ENCODE assay signal across 8 cellular contexts in the genomic region with DNA sequence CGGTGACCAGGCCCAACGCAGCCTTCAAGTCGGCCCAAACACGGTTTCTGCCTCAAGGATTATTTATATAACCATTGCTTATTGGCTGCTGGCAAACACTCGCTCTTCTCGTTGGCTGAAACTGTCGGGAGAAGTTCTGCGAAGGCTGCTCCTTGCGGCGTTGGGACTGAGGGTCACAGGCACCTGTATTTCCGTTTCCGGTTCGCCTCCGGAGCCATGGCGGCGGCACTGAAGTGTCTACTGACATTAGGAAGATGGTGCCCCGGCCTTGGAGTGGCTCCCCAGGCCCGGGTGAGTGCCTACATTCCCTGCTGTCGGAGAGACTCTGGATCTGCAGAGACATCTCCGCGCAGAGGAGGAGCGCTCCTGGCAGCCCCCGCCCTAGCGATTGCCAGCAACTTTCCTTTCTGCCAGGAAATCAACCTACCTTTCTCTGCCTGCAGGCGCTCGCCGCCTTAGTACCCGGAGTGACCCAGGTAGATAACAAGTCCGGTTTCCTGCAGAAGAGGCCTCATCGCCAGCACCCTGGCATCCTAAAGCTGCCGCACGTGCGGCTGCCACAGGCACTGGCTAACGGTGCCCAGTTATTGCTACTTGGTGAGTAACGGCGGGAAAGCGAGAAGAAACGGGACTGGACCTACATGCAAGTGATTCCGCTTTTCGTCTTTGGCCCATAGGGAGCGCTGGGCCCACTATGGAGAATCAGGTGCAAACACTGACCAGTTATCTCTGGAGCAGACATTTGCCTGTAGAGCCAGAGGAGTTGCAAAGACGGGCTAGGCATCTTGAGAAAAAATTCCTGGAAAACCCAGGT. TPM values are rescaled to one million over a fixed set of nuclear protein-coding genes. Genes with fewer than 3 reads are reported as not detected.
DNase-seq lines count a peak whose midpoint lies in the region; TF ChIP-seq lines count a peak whose summit lies in the region.

A gene with protein sequence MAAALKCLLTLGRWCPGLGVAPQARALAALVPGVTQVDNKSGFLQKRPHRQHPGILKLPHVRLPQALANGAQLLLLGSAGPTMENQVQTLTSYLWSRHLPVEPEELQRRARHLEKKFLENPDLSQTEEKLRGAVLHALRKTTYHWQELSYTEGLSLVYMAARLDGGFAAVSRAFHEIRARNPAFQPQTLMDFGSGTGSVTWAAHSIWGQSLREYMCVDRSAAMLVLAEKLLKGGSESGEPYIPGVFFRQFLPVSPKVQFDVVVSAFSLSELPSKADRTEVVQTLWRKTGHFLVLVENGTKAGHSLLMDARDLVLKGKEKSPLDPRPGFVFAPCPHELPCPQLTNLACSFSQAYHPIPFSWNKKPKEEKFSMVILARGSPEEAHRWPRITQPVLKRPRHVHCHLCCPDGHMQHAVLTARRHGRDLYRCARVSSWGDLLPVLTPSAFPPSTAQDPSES (plus strand): TSS at position 194 of the 814 bp plus-strand sequence. CDS start 23 bp downstream, at position 217.

- peaks cover 10% of the 10 kb centered on the region for H3K4me1 ChIP-seq in ES-I3 (ENCODE audit: insufficient read depth, low read length)

- H3K4me3 Mint-ChIP-seq in nephron: peak within 1 kb of the TSS; percentile 88 to 92 (median 89)
- peak within 1 kb of the TSS; percentile 88 for H3K4me3 Mint-ChIP-seq in stimulated activated naive CD8-positive, alpha-beta T cell treated with anti-CD3 and anti-CD28 coated beads, Interleukin-15, Interleukin-2, amounts not matched to agents 100 ng/mL and 50 ng/mL, for 24 hours

- peak within 1 kb of the TSS; percentile 82 to 95 (median 84) for H3K27ac Mint-ChIP-seq in nephron
- peak within 1 kb of the TSS; percentile 81 for H3K27ac Mint-ChIP-seq in stimulated activated naive CD8-positive, alpha-beta T cell treated with anti-CD3 and anti-CD28 coated beads, Interleukin-15, Interleukin-2, amounts not matched to agents 100 ng/mL and 50 ng/mL, for 24 hours

- H3K4me3 ChIP-seq in LNCaP clone FGC (ENCODE audit: low read depth, low read length) (peak within 1 kb of the TSS; percentile 98), fibroblast of the aortic adventitia (ENCODE audit: low read depth, low read length) (peak within 1 kb of the TSS; percentile 89)

- peaks cover 33% of the 10 kb centered on the region for H3K36me3 Mint-ChIP-seq in nephron (ENCODE audit: low read depth)
- peaks cover 38% of the 10 kb centered on the region for H3K36me3 Mint-ChIP-seq in stimulated activated naive CD8-positive, alpha-beta T cell treated with anti-CD3 and anti-CD28 coated beads, Interleukin-15, Interleukin-2, amounts not matched to agents 100 ng/mL and 50 ng/mL, for 24 hours (ENCODE audit: low read depth)

- H3K9me3 Mint-ChIP-seq in nephron: no peaks in the 10 kb centered on the region
- no peaks in the 10 kb centered on the region for H3K9me3 Mint-ChIP-seq in stimulated activated naive CD8-positive, alpha-beta T cell treated with anti-CD3 and anti-CD28 coated beads, Interleukin-15, Interleukin-2, amounts not matched to agents 100 ng/mL and 50 ng/mL, for 24 hours

- peak; percentile 63 for TF ChIP-seq CTCF in LNCaP clone FGC (IDR thresholded peaks at IDR 0.05; ENCODE audit: control insufficient read depth, extremely low read depth, insufficient read depth)
- peak; percentile 45 for TF ChIP-seq CTCF in fibroblast of the aortic adventitia (IDR thresholded peaks at IDR 0.05; ENCODE audit: insufficient read depth, low read length)
- peak; percentile 34 to 55 (median 39) for TF ChIP-seq CTCF in nephron (IDR thresholded peaks at IDR 0.05; ENCODE audit: unreplicated experiment in 3 of 3)

- H3K27me3 Mint-ChIP-seq in nephron (ENCODE audit: low read depth): peaks cover 9% of the 10 kb centered on the region
- H3K27me3 Mint-ChIP-seq in stimulated activated naive CD8-positive, alpha-beta T cell treated with anti-CD3 and anti-CD28 coated beads, Interleukin-15, Interleukin-2, amounts not matched to agents 100 ng/mL and 50 ng/mL, for 24 hours: no peaks in the 10 kb centered on the region

- H3K4me1 Mint-ChIP-seq in nephron: peaks cover 14% of the 10 kb centered on the region
- peaks cover 34% of the 10 kb centered on the region for H3K4me1 Mint-ChIP-seq in stimulated activated naive CD8-positive, alpha-beta T cell treated with anti-CD3 and anti-CD28 coated beads, Interleukin-15, Interleukin-2, amounts not matched to agents 100 ng/mL and 50 ng/mL, for 24 hours (ENCODE audit: low read depth)

- no peaks in the 10 kb centered on the region for H3K9me3 ChIP-seq in ES-I3 (ENCODE audit: control insufficient read depth, insufficient read depth, low read length)

- H3K36me3 ChIP-seq in ES-I3 (ENCODE audit: insufficient read depth, low read length): peaks cover 20% of the 10 kb centered on the region

- DNase-seq in H4 (ENCODE audit: low spot score) (peak; percentile 98), LNCaP clone FGC (ENCODE audit: low read depth) (peak; percentile 98), SHP77 (lab: John Stamatoyannopoulos, UW) (peak; percentile 99), fibroblast of the aortic adventitia (ENCODE audit: low read depth) (peak; percentile 98)
- peak; percentile 78 for DNase-seq in activated effector memory CD4-positive, alpha-beta T cell treated with Interleukin-2 at 50 U/mL for 16 hours

- peak within 1 kb of the TSS; percentile 78 for H3K9ac ChIP-seq in ES-I3 (ENCODE audit: low read depth, low read length)

RNA-seq across cellular contexts. Expression of the gene that starts here (rescaled TPM):
- 60.2 and 64.0 TPM in 2 replicates for total RNA-seq in H4 (2014; rRNA removed; shearing (Covaris generic))
- total RNA-seq in fibroblast of the aortic adventitia (ENCODE audit: low replicate concordance): 17.3 and 44.2 TPM in 2 replicates

Comparison
In these comparisons a context has a peak if more than half of its experiments do, and no peak if none do; other contexts are left out.
1. Peak in every context shown above with its lines: DNase-seq and H3K4me3 ChIP-seq.